13 cellular contexts compared by ENCODE assay signal in genomic region chr13:110538632-110539031, GRCh38. TPM values are rescaled to one million over a fixed set of nuclear protein-coding genes. Genes with fewer than 3 reads are reported as not detected.
A peak's percentile ranks its signal among the peaks of the same experiment; 100 is the strongest.
DNase-seq lines count a peak whose midpoint lies in the region; ATAC-seq, FAIRE-seq and TF ChIP-seq lines count a peak whose summit lies in the region.
"Had no signal": no experiment of that assay in that cellular context is flagged by ENCODE, and none has a peak within 500 bp of the region (broad histone marks: within the 10 kb centered on the region; RNA-seq: fewer than 3 reads in every experiment).

No MANE protein-coding gene starts in this region.

- POLR2A ChIA-PET in HepG2 (lab: Yijun Ruan, JAX): interaction anchor here (0.6 to 1.1 kb wide), 2 partner anchors 12 to 23 kb away, joined by 3 to 4 read pairs; partner anchors contain the start of gene RAB20

- peaks cover 37% of the 10 kb centered on the region for H3K79me2 ChIP-seq in HepG2 (ENCODE audit: insufficient read depth, low read length)

- no peak for DNase-seq in HepG2 (ENCODE audit: low spot score)
- DNase-seq in NCI-H774 (lab: John Stamatoyannopoulos, UW): peak; percentile 40
- peak; percentile 72 for DNase-seq in left ventricle myocardium superior
- DNase-seq in aorta: peak in 1 of 2 donors; percentile 79
- no peak for DNase-seq in activated CD4-positive, alpha-beta T cell treated with anti-CD3 and anti-CD28 coated beads for 48 hours
- DNase-seq in HCEC 1CT: no peak
- DNase-seq: mesenchymal stem cell; NK-92 treated with Interleukin-12 subunit alpha and Interleukin-12 subunit beta, amount 100 ng/mL, for 24 hours; small intestine; stimulated activated naive CD4-positive, alpha-beta T cell had no signal

- H3K4me2 ChIP-seq in HepG2 (ENCODE audit: low read depth, low read length): no peak overlapping the region

- FAIRE-seq in HepG2 (lab: Jason Lieb, UNC): no peak
- FAIRE-seq: K562, small intestine had no signal

- TF ChIP-seq EP300 in HepG2 (IDR thresholded peaks at IDR 0.05; ENCODE audit: low read depth in 2 of 2, low read length in 2 of 2): no peak
- TF ChIP-seq EP300 in HepG2 (CRISPR knock-in tag; IDR thresholded peaks at IDR 0.05; ENCODE audit: borderline replicate concordance): no peak

- TF ChIP-seq POLR2A in HepG2 (IDR thresholded peaks at IDR 0.05; ENCODE audit: insufficient read depth in 1 of 2, low read depth in 2 of 2, low read length in 2 of 2): no peak
- no peak for TF ChIP-seq POLR2A in GM18505 (IDR thresholded peaks at IDR 0.05; ENCODE audit: borderline replicate concordance, extremely low read depth, insufficient read depth, insufficient read length)

- TF ChIP-seq CTCF in liver (IDR thresholded peaks at IDR 0.05; ENCODE audit: low read depth, low read length, missing input control): no peak
- no peak for TF ChIP-seq CTCF in HepG2 (CRISPR knock-in tag; IDR thresholded peaks at IDR 0.05)

- 58% methylated on average over 5 of the region's 5 CpGs for WGBS in liver
- 89% methylated on average over 5 of the region's 5 CpGs for WGBS in HepG2 (ENCODE audit: low lambda C conversion rate)
- 2 to 4% methylated on average over 5 of the region's 5 CpGs for WGBS in aorta, 2 donors

- no TSS peak for BruUV-seq in HepG2 (replicated peaks; lab: Mats Ljungman, UMichigan)

- H3K9me3 ChIP-seq in liver (ENCODE audit: control insufficient read depth in 4 of 4, low read length in 3 of 4) (no peaks in the 10 kb centered on the region), HepG2 (ENCODE audit: low read length) (no peaks in the 10 kb centered on the region), aorta (ENCODE audit: control insufficient read depth, low read length) (no peaks in the 10 kb centered on the region)

- in situ Hi-C loops in HepG2 (cut with HindIII; ENCODE audit: extremely low pct_ligation_motif_present, low pct_unique_long_range_greater_than_20kb): no loop called here

- H3K27ac ChIP-seq in liver (ENCODE audit: low read depth in 1 of 2, low read length in 2 of 2) (peak overlapping the region; percentile 36 to 39), HepG2 (ENCODE audit: extremely low read length, insufficient read depth, low read length) (no peak overlapping the region), aorta (ENCODE audit: low read depth in 1 of 2, low read length in 2 of 2) (peak overlapping the region in 1 of 2 donors; percentile 43)

- peaks cover 12 to 33% (median 22%) of the 10 kb centered on the region in 4 donors for H3K4me1 ChIP-seq in liver (ENCODE audit: control insufficient read depth in 4 of 4, insufficient read depth in 4 of 4, low read length in 3 of 4)
- peaks cover 11% of the 10 kb centered on the region for H3K4me1 ChIP-seq in HepG2 (ENCODE audit: insufficient read depth, low read length)
- H3K4me1 ChIP-seq in aorta (ENCODE audit: control insufficient read depth in 1 of 2, insufficient read depth in 2 of 2, low read length in 2 of 2): no peaks in the 10 kb centered on the region

- peaks cover 13% of the 10 kb centered on the region; the same call in 1 of the 2 replicates for H4K20me1 ChIP-seq in HepG2 (ENCODE audit: insufficient read depth, low read length)

- H3K27me3 ChIP-seq in liver (ENCODE audit: control insufficient read depth in 4 of 4, insufficient read depth in 4 of 4, low read length in 3 of 4) (no peaks in the 10 kb centered on the region), HepG2 (ENCODE audit: control insufficient read depth in 1 of 2, insufficient read depth in 2 of 2, low read length in 2 of 2) (no peaks in the 10 kb centered on the region), aorta (ENCODE audit: control insufficient read depth in 1 of 2, insufficient read depth in 2 of 2, low read length in 1 of 2) (no peaks in the 10 kb centered on the region)

- no peak overlapping the region for H2AFZ ChIP-seq in HepG2 (ENCODE audit: low read length)

- intact Hi-C loops in HepG2 (cut with micrococcal nuclease; ENCODE audit: unreplicated experiment) (no loop called here), left ventricle myocardium superior (cut with micrococcal nuclease) (no loop called here), aorta (cut with DNase I) (no loop called here)

- H3K36me3 ChIP-seq in liver (ENCODE audit: control insufficient read depth in 4 of 4, insufficient read depth in 3 of 4, low read depth in 1 of 4, low read length in 3 of 4) (peaks cover 0 to 3% (median 0%) of the 10 kb centered on the region in 4 donors), HepG2 (replicated peaks in 1 of 2; ENCODE audit: control insufficient read depth in 1 of 2, insufficient read depth in 2 of 2, low read length in 2 of 2) (peaks cover 0 to 16% of the 10 kb centered on the region in 2 experiments; a peak in 3 of 5 replicates), aorta (ENCODE audit: control insufficient read depth in 1 of 2, insufficient read depth in 2 of 2, low read length in 1 of 2) (no peaks in the 10 kb centered on the region)

- H3K4me3 ChIP-seq in liver (ENCODE audit: low read depth in 1 of 3, low read length in 3 of 3) (no peak overlapping the region), HepG2 (replicated peaks in 1 of 3; ENCODE audit: insufficient read depth in 1 of 3, low read depth in 2 of 3, low read length in 3 of 3) (no peak overlapping the region), aorta (ENCODE audit: low read length in 2 of 2) (no peak overlapping the region)
- H3K4me3 ChIP-seq: K562 had no signal

- H3K9ac ChIP-seq in liver (ENCODE audit: low read depth in 1 of 2, low read length in 2 of 2): no peak overlapping the region
- no peak overlapping the region for H3K9ac ChIP-seq in HepG2 (ENCODE audit: insufficient read depth, low read depth, low read length)

- CTCF ChIA-PET in HepG2 (lab: Yijun Ruan, JAX; ENCODE audit: low intra/inter-chr PET ratio, low total read pairs): no interaction called here

- TF ChIP-seq RAD21 in liver (IDR thresholded peaks at IDR 0.05) (peak in 1 of 2 donors; percentile 10), HepG2 (CRISPR knock-in tag; IDR thresholded peaks at IDR 0.05) (no peak)

- ATAC-seq in HepG2 (no peak), left ventricle myocardium superior (peak; percentile 45), aorta (ENCODE audit: low FRiP score) (peak; percentile 62), GM18505 (IDR thresholded peaks at IDR 0.05; ENCODE audit: unreplicated experiment) (no peak)
- ATAC-seq: K562 had no signal

TF ChIP-seq in liver, 16 proteins besides CTCF, POLR2A, EP300 and RAD21 (continues in another document):
- peak; percentile 15 for TF ChIP-seq SP1 (IDR thresholded peaks at IDR 0.05)

TF ChIP-seq in HepG2, 621 proteins besides CTCF, POLR2A, EP300 and RAD21 (continues in another document):
- no peak for TF ChIP-seq ATF3 (CRISPR knock-in tag; IDR thresholded peaks at IDR 0.05)
- TF ChIP-seq SMAD1 (CRISPR knock-in tag; IDR thresholded peaks at IDR 0.05; ENCODE audit: borderline replicate concordance, low read depth): no peak
- TF ChIP-seq NKX3-1 (CRISPR knock-in tag; IDR thresholded peaks at IDR 0.05): no peak
- no peak for TF ChIP-seq PCBP2 (optimal IDR thresholded peaks at IDR 0.05; ENCODE audit: low read depth, low read length, poor library complexity, severe bottlenecking)
- TF ChIP-seq ZBTB7B (CRISPR knock-in tag; IDR thresholded peaks at IDR 0.05): no peak
- TF ChIP-seq TRIM22 (IDR thresholded peaks at IDR 0.05): no peak
- TF ChIP-seq IRF2 (CRISPR knock-in tag; IDR thresholded peaks at IDR 0.05): no peak
- TF ChIP-seq SYNCRIP (IDR thresholded peaks at IDR 0.05; ENCODE audit: insufficient read depth, low read depth, low read length): no peak
- TF ChIP-seq MAF1 (CRISPR knock-in tag; IDR thresholded peaks at IDR 0.05; ENCODE audit: borderline replicate concordance): no peak

RNA-seq across cellular contexts. Expression of gene RAB20, which starts 22.9 kb away (rescaled TPM):
- total RNA-seq in liver: 10 to 100 TPM in 1 of 2 donors, 1 to 10 TPM in 1; 9.8 to 31.0 TPM
- 10 to 100 TPM; 19.3 to 36.9 TPM for polyA plus RNA-seq in liver
- total RNA-seq in HepG2 (2016; rRNA removed; fragmentation: Illumina TruSeq; extraction: Trizol): 15.2 and 15.6 TPM in 2 replicates
- 5.8 and 6.2 TPM in 2 replicates for total RNA-seq in HepG2 (2016; cell fraction: cytosol; rRNA removed; fragmentation: Illumina TruSeq; extraction: Trizol; ENCODE audit: low read depth)
- total RNA-seq in HepG2 (2016; cell fraction: insoluble cytoplasmic fraction; rRNA removed; fragmentation: Illumina TruSeq; extraction: Trizol): 13.5 and 15.3 TPM in 2 replicates
- total RNA-seq in HepG2 (2016; cell fraction: membrane; rRNA removed; fragmentation: Illumina TruSeq; extraction: Trizol): 12.0 and 13.1 TPM in 2 replicates
- total RNA-seq in HepG2 (2016; cell fraction: nucleus; rRNA removed; fragmentation: Illumina TruSeq; extraction: Trizol): 6.5 and 7.9 TPM in 2 replicates
- 27.3 and 30.5 TPM in 2 replicates for polyA plus RNA-seq in HepG2 (2011; rRNA removed)
- 28.4 and 39.0 TPM in 2 replicates for polyA plus RNA-seq in HepG2 (2011; cell fraction: cytosol; rRNA removed)
- polyA plus RNA-seq in HepG2 (2011; cell fraction: nucleus; rRNA removed): 12.0 and 13.8 TPM in 2 replicates
- polyA plus RNA-seq in HepG2 (2012): 14.6 and 20.9 TPM in 2 replicates
- 4.5 and 5.9 TPM in 2 replicates for polyA plus RNA-seq in HepG2 (2016; cell fraction: cytosol; fragmentation: Illumina TruSeq; extraction: Trizol; ENCODE audit: low read depth)
- polyA plus RNA-seq in HepG2 (2016; cell fraction: insoluble cytoplasmic fraction; fragmentation: Illumina TruSeq; extraction: Trizol; ENCODE audit: low read depth): 13.3 and 15.2 TPM in 2 replicates
- 7.5 and 8.5 TPM in 2 replicates for polyA plus RNA-seq in HepG2 (2016; cell fraction: membrane; fragmentation: Illumina TruSeq; extraction: Trizol; ENCODE audit: low read depth)
- polyA plus RNA-seq in HepG2 (2016; cell fraction: nucleus; fragmentation: Illumina TruSeq; extraction: Trizol; ENCODE audit: insufficient read depth, low read depth): 9.6 and 9.8 TPM in 2 replicates
- polyA minus RNA-seq in HepG2 (2011; rRNA and poly(A)+ RNA removed; ENCODE audit: low replicate concordance): 7.5 and 23.0 TPM in 2 replicates
- polyA minus RNA-seq in HepG2 (2011; cell fraction: cytosol; rRNA and poly(A)+ RNA removed): 12.6 and 15.1 TPM in 2 replicates
- polyA minus RNA-seq in HepG2 (2011; cell fraction: nucleus; rRNA and poly(A)+ RNA removed): 8.2 TPM in 2 replicates
- 10.3 TPM for total RNA-seq in left ventricle myocardium superior
- total RNA-seq in aorta: 10 to 100 TPM; 18.8 to 22.4 TPM
- 10 to 100 TPM; 12.9 to 16.2 TPM for polyA plus RNA-seq in aorta

Comparison
In these comparisons a context has a peak if more than half of its experiments do, and no peak if none do; other contexts are left out.
1. ATAC-seq: peak in left ventricle myocardium superior (single experiment) and aorta (single experiment); none in HepG2 (single experiment) and GM18505 (single experiment).
2. DNase-seq: peak in NCI-H774 (single experiment) and left ventricle myocardium superior (single experiment); none in HepG2 (single experiment), activated CD4-positive, alpha-beta T cell treated with anti-CD3 and anti-CD28 coated beads for 48 hours (single experiment) and HCEC 1CT (single experiment).